Comparison of ENCODE assay signal across 8 cellular contexts in the genomic region with DNA sequence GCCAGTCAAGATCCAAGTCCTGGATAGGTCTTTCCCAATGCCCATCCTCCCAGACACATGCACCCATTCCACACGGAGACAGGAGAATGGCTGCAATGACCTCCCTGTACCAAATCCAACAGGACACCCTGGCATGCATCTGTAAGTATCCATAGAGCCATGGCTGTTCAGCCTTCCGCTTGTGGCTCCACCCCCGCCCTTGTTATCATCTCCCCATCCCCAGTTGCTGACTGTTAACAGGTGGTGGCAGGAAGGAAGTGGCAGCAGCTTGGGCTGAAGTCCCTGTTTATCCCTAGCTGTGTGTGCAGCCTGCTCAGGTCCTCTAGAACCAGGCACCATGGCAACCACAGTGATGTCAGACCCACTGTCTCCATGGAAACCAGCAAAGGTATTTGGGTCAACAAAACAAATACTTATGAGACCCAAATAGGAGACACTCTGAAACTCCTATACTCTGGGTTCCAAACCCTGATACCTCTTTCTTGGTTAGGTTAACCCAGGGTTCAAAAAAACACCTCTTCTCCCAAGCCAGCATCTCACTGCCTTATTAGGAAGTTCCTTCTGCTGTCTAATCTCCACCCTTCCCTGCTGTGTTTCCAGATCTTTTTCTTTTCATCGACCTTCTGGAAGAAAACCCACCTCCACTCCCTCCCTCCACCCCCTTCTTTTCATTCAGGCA. TPM values are rescaled to one million over a fixed set of nuclear protein-coding genes. Genes with fewer than 3 reads are reported as not detected.
DNase-seq lines count a peak whose midpoint lies in the region; TF ChIP-seq lines count a peak whose summit lies in the region.

No MANE protein-coding gene starts in this region.

- peak overlapping the region; percentile 99 for H3K27ac Mint-ChIP-seq in IgD-negative memory B cell

- H2AFZ ChIP-seq in SU-DHL-6 (ENCODE audit: low read depth, low read length, severe bottlenecking), result no peak overlapping the region

- peak overlapping the region; percentile 55 for H3K9ac ChIP-seq in SU-DHL-6 (ENCODE audit: low read length)

- 6 to 8% methylated on average over 4 of the region's 4 CpGs for WGBS in sigmoid colon, 2 donors

- peak overlapping the region; percentile 67 for H3K27ac ChIP-seq in SU-DHL-6 (ENCODE audit: low read depth, low read length)
- peak overlapping the region; percentile 86 to 88 (median 87) for H3K27ac ChIP-seq in sigmoid colon

- no peaks in the 10 kb centered on the region for H3K27me3 ChIP-seq in SU-DHL-6 (ENCODE audit: low read length)
- H3K27me3 ChIP-seq in sigmoid colon, result no peaks in the 10 kb centered on the region

- H3K4me3 ChIP-seq in SU-DHL-6 (ENCODE audit: insufficient read depth, low read length, poor library complexity, severe bottlenecking) (peak overlapping the region; percentile 75), sigmoid colon (peak overlapping the region; percentile 50 to 62 (median 60))

- H3K4me1 Mint-ChIP-seq in IgD-negative memory B cell, result peaks cover 42 to 47% (median 44%) of the 10 kb centered on the region in 3 donors

- no peaks in the 10 kb centered on the region for H3K36me3 ChIP-seq in SU-DHL-6 (ENCODE audit: low read length)
- peaks cover 23 to 32% (median 28%) of the 10 kb centered on the region in 4 donors for H3K36me3 ChIP-seq in sigmoid colon

- H3K9me2 ChIP-seq in SU-DHL-6 (replicated peaks; ENCODE audit: insufficient read depth, low read length), result no peaks in the 10 kb centered on the region

- peaks cover 18% of the 10 kb centered on the region for H3F3A ChIP-seq in SU-DHL-6 (ENCODE audit: insufficient read depth)

- no peak for TF ChIP-seq EP300 in sigmoid colon (IDR thresholded peaks at IDR 0.05)

- intact Hi-C loops in sigmoid colon (cut with DNase I), result no loop called here

- peak; percentile 42 for TF ChIP-seq POLR2A in GM19193 (IDR thresholded peaks at IDR 0.05; ENCODE audit: extremely low read depth, insufficient read depth, insufficient read length)
- no peak for TF ChIP-seq POLR2A in sigmoid colon (IDR thresholded peaks at IDR 0.05)

- TF ChIP-seq CTCF in SU-DHL-6 (IDR thresholded peaks at IDR 0.05; ENCODE audit: insufficient read depth, low read length, poor library complexity, severe bottlenecking) (no peak), sigmoid colon (IDR thresholded peaks at IDR 0.05) (no peak)

- H3K4me1 ChIP-seq in sigmoid colon, result peaks cover 0 to 65% (median 59%) of the 10 kb centered on the region in 4 donors

- no peaks in the 10 kb centered on the region for H3K9me3 Mint-ChIP-seq in IgD-negative memory B cell

- no peaks in the 10 kb centered on the region for H3K27me3 Mint-ChIP-seq in IgD-negative memory B cell

- H3K4me2 ChIP-seq in SU-DHL-6 (ENCODE audit: low read depth, low read length, poor library complexity, severe bottlenecking), result peak overlapping the region; percentile 91

- H3K36me3 Mint-ChIP-seq in IgD-negative memory B cell, result peaks cover 9% of the 10 kb centered on the region

- H3K9me3 ChIP-seq in SU-DHL-6 (ENCODE audit: insufficient read depth, low read length), result no peaks in the 10 kb centered on the region
- H3K9me3 ChIP-seq in sigmoid colon, result no peaks in the 10 kb centered on the region

- peaks cover under 1% of the 10 kb centered on the region; the same call in 1 of the 2 replicates for H3K79me2 ChIP-seq in SU-DHL-6 (ENCODE audit: insufficient read depth, low read length)

- no peaks in the 10 kb centered on the region for H4K20me1 ChIP-seq in SU-DHL-6 (ENCODE audit: low read depth, low read length)

- H3K4me3 Mint-ChIP-seq in IgD-negative memory B cell, result peak overlapping the region; percentile 96 to 100 (median 97)

- DNase-seq in AG08396 (ENCODE audit: low spot score) (peak; percentile 81), amygdala (lab: John Stamatoyannopoulos, UW) (peak in 41 of 56 donors; percentile 22 to 86 (median 60)), hypothalamus (lab: John Stamatoyannopoulos, UW) (peak in 37 of 51 donors; percentile 20 to 88 (median 57)), sigmoid colon (peak; percentile 80), NCI-H187 treated with DMSO at 0.1 percent for 48 hours (lab: John Stamatoyannopoulos, UW) (no peak)

RNA-seq across cellular contexts. Expression of a gene that starts 0.7 kb away (rescaled TPM):
- polyA plus RNA-seq in IgD-negative memory B cell (123 TPM), sigmoid colon (10 to 100 TPM in 2 of 3 donors, 1 to 10 TPM in 1; 8.3 to 66.2 (median 13.2) TPM)
- 100 to 1,000 TPM; 178 to 251 (median 201) TPM for total RNA-seq in sigmoid colon

RNA-seq across cellular contexts. Expression of a gene that starts 6.4 kb away (rescaled TPM):
- polyA plus RNA-seq in IgD-negative memory B cell, result 42.5 TPM
- 10 to 100 TPM; 15.0 to 23.3 (median 16.6) TPM for total RNA-seq in sigmoid colon
- polyA plus RNA-seq in sigmoid colon, result 10 to 100 TPM; 13.6 to 26.9 (median 16.8) TPM

RNA-seq across cellular contexts. Expression of a gene that starts 15.4 kb away (rescaled TPM):
- polyA plus RNA-seq in IgD-negative memory B cell, result 35.7 TPM
- total RNA-seq in sigmoid colon, result 10 to 100 TPM; 49.2 to 80.4 (median 57.0) TPM
- polyA plus RNA-seq in sigmoid colon, result 10 to 100 TPM; 58.5 to 75.2 (median 63.1) TPM

RNA-seq across cellular contexts. Expression of a gene that starts 18.7 kb away (rescaled TPM):
- polyA plus RNA-seq in IgD-negative memory B cell (78.3 TPM), sigmoid colon (10 to 100 TPM; 53.1 to 54.1 (median 53.2) TPM)
- 10 to 100 TPM; 11.1 to 19.6 (median 13.7) TPM for total RNA-seq in sigmoid colon

RNA-seq across cellular contexts. Expression of a gene that starts 19.3 kb away (rescaled TPM):
- polyA plus RNA-seq in IgD-negative memory B cell (102 TPM), sigmoid colon (100 to 1,000 TPM in 1 of 3 donors, 10 to 100 TPM in 2; 73.3 to 104 (median 95.5) TPM)
- total RNA-seq in sigmoid colon, result 10 to 100 TPM; 10.2 to 35.7 (median 25.7) TPM
